9 cellular contexts compared by ENCODE assay signal in genomic region chr7:114931656-114932011, GRCh38. TPM values are rescaled to one million over a fixed set of nuclear protein-coding genes. Genes with fewer than 3 reads are reported as not detected.
A peak's percentile ranks its signal among the peaks of the same experiment; 100 is the strongest.
DNase-seq lines count a peak whose midpoint lies in the region; ATAC-seq, FAIRE-seq and TF ChIP-seq lines count a peak whose summit lies in the region.
"Had no signal": no experiment of that assay in that cellular context is flagged by ENCODE, and none has a peak within 500 bp of the region (broad histone marks: within the 10 kb centered on the region; RNA-seq: fewer than 3 reads in every experiment).

No MANE protein-coding gene starts in this region.

- TF ChIP-seq CTCF in DND-41 (IDR thresholded peaks at IDR 0.05; ENCODE audit: borderline replicate concordance, extremely low read depth, low read length, poor library complexity, severe bottlenecking) = no peak
- no peak for TF ChIP-seq CTCF in brain microvascular endothelial cell (IDR thresholded peaks at IDR 0.05; ENCODE audit: low read depth, low read length, missing control alignments)
- no peak for TF ChIP-seq CTCF in RWPE1 (conservative IDR thresholded peaks at IDR 0.05; ENCODE audit: low read depth)

- peak overlapping the region; percentile 8; the same call in 1 of the 2 replicates for H3K27ac ChIP-seq in DND-41 (ENCODE audit: low read length)
- H3K27ac ChIP-seq in brain microvascular endothelial cell = peak overlapping the region; percentile 75
- H3K27ac ChIP-seq in RWPE1 = no peak overlapping the region

- peaks cover 97% of the 10 kb centered on the region for H3K79me2 ChIP-seq in DND-41 (ENCODE audit: insufficient read depth, low read length)

- no peak overlapping the region for H3K4me3 ChIP-seq in DND-41 (ENCODE audit: low read depth in 1 of 2, low read length in 2 of 2)
- H3K4me3 ChIP-seq in brain microvascular endothelial cell (ENCODE audit: low read depth, low read length) = no peak overlapping the region

- H2AFZ ChIP-seq in DND-41 (ENCODE audit: low read depth, low read length) = no peak overlapping the region

- no peak for FAIRE-seq in frontal cortex (lab: Jason Lieb, UNC)
- FAIRE-seq: islet of Langerhans had no signal

- no peak overlapping the region for H3K9ac ChIP-seq in DND-41 (ENCODE audit: low read depth, low read length)

- no peaks in the 10 kb centered on the region for H3K9me3 ChIP-seq in DND-41 (ENCODE audit: insufficient read depth, low read length, severe bottlenecking)

- in situ Hi-C loops in brain microvascular endothelial cell (cut with HindIII; ENCODE audit: low pct_ligation_motif_present, low sequenced_read_pairs) = no loop called here

- H3K36me3 ChIP-seq in DND-41 (ENCODE audit: insufficient read depth, low read length) (peaks cover 4% of the 10 kb centered on the region), brain microvascular endothelial cell (replicated peaks) (no peaks in the 10 kb centered on the region)

- CTCF ChIA-PET in RWPE1 (lab: Yijun Ruan, JAX) = no interaction called here

- ATAC-seq in DND-41 (ENCODE audit: insufficient read depth, low read depth) = peak; percentile 39; the same call in 2 of the 3 replicates
- ATAC-seq in GM21360 (IDR thresholded peaks at IDR 0.05; ENCODE audit: unreplicated experiment) = peak; percentile 61
- peak; percentile 74 for ATAC-seq in HG03457 (IDR thresholded peaks at IDR 0.05; ENCODE audit: unreplicated experiment)

- DNase-seq in DND-41 (no peak), brain microvascular endothelial cell (no peak), hepatic stellate cell (ENCODE audit: low spot score) (no peak), frontal cortex (ENCODE audit: low spot score in 2 of 2) (no peak), RWPE1 (ENCODE audit: low spot score) (no peak), HuH-7.5 (ENCODE audit: low spot score) (no peak)

- peaks cover 6% of the 10 kb centered on the region; the same call in 1 of the 2 replicates for H4K20me1 ChIP-seq in DND-41 (ENCODE audit: insufficient read depth, low read length)

- peaks cover 59% of the 10 kb centered on the region for H3K4me1 ChIP-seq in DND-41 (ENCODE audit: insufficient read depth, low read length)

- peak overlapping the region; percentile 7; the same call in 1 of the 2 replicates for H3K4me2 ChIP-seq in DND-41 (ENCODE audit: insufficient read depth, low read length)

- no peaks in the 10 kb centered on the region for H3K27me3 ChIP-seq in DND-41 (ENCODE audit: insufficient read depth, low read length, poor library complexity)
- H3K27me3 ChIP-seq in brain microvascular endothelial cell (replicated peaks) = no peaks in the 10 kb centered on the region

- POLR2A ChIA-PET in RWPE1 (lab: Yijun Ruan, JAX; ENCODE audit: low non-redundant PET) = no interaction called here

RNA-seq across cellular contexts. Expression of gene MDFIC, which starts 9.7 kb away (rescaled TPM):
- 6.1 TPM for total RNA-seq in frontal cortex
